In the genomic region with DNA sequence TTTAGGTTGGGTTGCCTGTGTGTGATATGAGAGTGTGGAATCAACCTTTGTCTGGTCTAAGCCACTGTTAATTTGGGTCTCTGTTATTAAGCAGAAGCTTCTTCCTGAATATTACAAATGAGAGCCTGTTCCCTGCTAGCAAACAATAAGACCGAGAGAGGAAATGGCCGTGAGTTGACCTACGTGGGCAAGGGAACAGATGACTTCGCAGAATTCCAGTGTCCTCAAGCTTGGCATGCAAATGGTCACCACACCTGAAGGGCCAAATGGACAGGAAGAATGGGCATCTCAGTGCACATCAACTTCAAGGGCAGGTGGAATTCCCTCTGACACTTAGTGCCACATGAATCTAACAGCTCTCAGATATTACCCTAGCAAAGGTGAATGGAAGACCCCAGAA, we compare ENCODE assay signal across 1 cellular context.
TF ChIP-seq lines count a peak whose summit lies in the region.

No MANE protein-coding gene starts in this region.

TF ChIP-seq in IMR-90, 13 proteins besides CTCF, POLR2A, EP300 and RAD21:
- no peak for TF ChIP-seq RFX5 (IDR thresholded peaks at IDR 0.05; ENCODE audit: low read depth, low read length)
- no peak for TF ChIP-seq CHD1 (IDR thresholded peaks at IDR 0.05; ENCODE audit: low read depth, low read length)
- no peak for TF ChIP-seq MXI1 (IDR thresholded peaks at IDR 0.05; ENCODE audit: borderline replicate concordance, low read depth, low read length)
- no peak for TF ChIP-seq RCOR1 (IDR thresholded peaks at IDR 0.05; ENCODE audit: insufficient replicate concordance, low read length)
- TF ChIP-seq CEBPB (IDR thresholded peaks at IDR 0.05; ENCODE audit: low read depth, low read length) = no peak
- TF ChIP-seq, protein P1, sequence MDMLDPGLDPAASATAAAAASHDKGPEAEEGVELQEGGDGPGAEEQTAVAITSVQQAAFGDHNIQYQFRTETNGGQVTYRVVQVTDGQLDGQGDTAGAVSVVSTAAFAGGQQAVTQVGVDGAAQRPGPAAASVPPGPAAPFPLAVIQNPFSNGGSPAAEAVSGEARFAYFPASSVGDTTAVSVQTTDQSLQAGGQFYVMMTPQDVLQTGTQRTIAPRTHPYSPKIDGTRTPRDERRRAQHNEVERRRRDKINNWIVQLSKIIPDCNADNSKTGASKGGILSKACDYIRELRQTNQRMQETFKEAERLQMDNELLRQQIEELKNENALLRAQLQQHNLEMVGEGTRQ (IDR thresholded peaks at IDR 0.05; ENCODE audit: low read depth, low read length) = no peak
- no peak for TF ChIP-seq SMC3 (IDR thresholded peaks at IDR 0.05; ENCODE audit: low read depth, low read length)
- TF ChIP-seq BHLHE40 (IDR thresholded peaks at IDR 0.05; ENCODE audit: low read depth, low read length) = no peak
- no peak for TF ChIP-seq MAZ (IDR thresholded peaks at IDR 0.05; ENCODE audit: borderline replicate concordance, low read depth, low read length)
- no peak for TF ChIP-seq FOS (IDR thresholded peaks at IDR 0.05; ENCODE audit: low read depth, low read length)
- TF ChIP-seq, protein P2, sequence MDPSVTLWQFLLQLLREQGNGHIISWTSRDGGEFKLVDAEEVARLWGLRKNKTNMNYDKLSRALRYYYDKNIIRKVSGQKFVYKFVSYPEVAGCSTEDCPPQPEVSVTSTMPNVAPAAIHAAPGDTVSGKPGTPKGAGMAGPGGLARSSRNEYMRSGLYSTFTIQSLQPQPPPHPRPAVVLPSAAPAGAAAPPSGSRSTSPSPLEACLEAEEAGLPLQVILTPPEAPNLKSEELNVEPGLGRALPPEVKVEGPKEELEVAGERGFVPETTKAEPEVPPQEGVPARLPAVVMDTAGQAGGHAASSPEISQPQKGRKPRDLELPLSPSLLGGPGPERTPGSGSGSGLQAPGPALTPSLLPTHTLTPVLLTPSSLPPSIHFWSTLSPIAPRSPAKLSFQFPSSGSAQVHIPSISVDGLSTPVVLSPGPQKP (IDR thresholded peaks at IDR 0.05; ENCODE audit: borderline replicate concordance, low read depth, low read length) = no peak
- TF ChIP-seq MAFK (IDR thresholded peaks at IDR 0.05; ENCODE audit: low read depth, low read length) = no peak
- no peak for TF ChIP-seq NFE2L2 (IDR thresholded peaks at IDR 0.05; ENCODE audit: low read depth, low read length)
